In the genomic region with DNA sequence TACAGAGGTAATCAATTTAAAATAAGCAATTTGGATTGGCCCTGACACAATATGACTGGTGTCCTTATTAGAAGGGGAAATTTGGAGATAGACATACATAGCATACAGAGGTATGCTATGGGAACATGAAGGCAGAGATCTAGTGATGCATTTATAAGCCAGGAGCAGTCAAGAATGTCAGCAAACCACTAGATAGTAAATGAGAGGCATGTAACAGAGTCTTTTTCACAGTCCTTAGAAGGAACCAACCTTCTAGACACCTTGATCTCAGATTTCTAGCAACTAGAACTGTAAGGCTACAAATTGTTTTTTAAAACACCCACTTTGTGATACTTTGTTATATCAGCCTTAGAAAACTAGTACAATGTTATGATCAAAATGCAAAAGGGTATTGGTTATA, we compare ENCODE assay signal across 38 cellular contexts. TPM values are rescaled to one million over a fixed set of nuclear protein-coding genes. Genes with fewer than 3 reads are reported as not detected.
"Had no signal": no experiment of that assay in that cellular context is flagged by ENCODE, and none has a peak within 500 bp of the region (broad histone marks: within the 10 kb centered on the region; RNA-seq: fewer than 3 reads in every experiment).

No MANE protein-coding gene starts in this region.

- ATAC-seq: activated CD4-positive, alpha-beta T cell treated with anti-CD3 and anti-CD28 coated beads for 36 hours; activated CD4-positive, CD25-positive, alpha-beta regulatory T cell treated with anti-CD3 and anti-CD28 coated beads, Interleukin-2, amount 50 U/mL, for 24 hours; activated CD8-positive, alpha-beta memory T cell treated with anti-CD3 and anti-CD28 coated beads, Interleukin-2, amount 10 ng/mL, durations not matched to agents 7 days and 5 days; activated CD8-positive, alpha-beta T cell treated with anti-CD3 and anti-CD28 coated beads, Interleukin-2, amount 10 ng/mL, durations not matched to agents 7 days and 5 days; activated naive CD8-positive, alpha-beta T cell treated with anti-CD3 and anti-CD28 coated beads, Interleukin-2, amount 50 U/mL, for 24 hours; body of pancreas had no signal

- H3K27me3 Mint-ChIP-seq: activated CD4-positive, alpha-beta memory T cell treated with anti-CD3 and anti-CD28 coated beads, Interleukin-2, amount 10 ng/mL, durations not matched to agents 7 days and 5 days; activated CD4-positive, alpha-beta T cell treated with anti-CD3 and anti-CD28 coated beads for 36 hours; activated CD4-positive, alpha-beta T cell treated with anti-CD3 and anti-CD28 coated beads, Interleukin-2, amount 10 ng/mL, durations not matched to agents 7 days and 5 days; activated CD8-positive, alpha-beta memory T cell treated with anti-CD3 and anti-CD28 coated beads, Interleukin-2, amount 10 ng/mL, durations not matched to agents 7 days and 5 days; activated naive CD4-positive, alpha-beta T cell treated with anti-CD3 and anti-CD28 coated beads, Interleukin-2, amount 10 ng/mL, durations not matched to agents 7 days and 5 days; activated naive CD4-positive, alpha-beta T cell treated with anti-CD3 and anti-CD28 coated beads, Interleukin-2, amount 50 U/mL, for 24 hours; activated naive CD8-positive, alpha-beta T cell treated with anti-CD3 and anti-CD28 coated beads, Interleukin-2, amount 50 U/mL, for 24 hours; activated T-cell treated with anti-CD3 and anti-CD28 coated beads, Interleukin-2, amount 50 U/mL, for 24 hours had no signal

- H3K4me1 ChIP-seq: body of pancreas, breast epithelium had no signal

- H3K4me1 Mint-ChIP-seq: activated CD4-positive, alpha-beta memory T cell treated with anti-CD3 and anti-CD28 coated beads, Interleukin-2, amount 10 ng/mL, durations not matched to agents 7 days and 5 days; activated CD4-positive, alpha-beta T cell treated with anti-CD3 and anti-CD28 coated beads for 36 hours; activated CD4-positive, alpha-beta T cell treated with anti-CD3 and anti-CD28 coated beads, Interleukin-2, amount 10 ng/mL, durations not matched to agents 7 days and 5 days; activated CD8-positive, alpha-beta memory T cell treated with anti-CD3 and anti-CD28 coated beads, Interleukin-2, amount 10 ng/mL, durations not matched to agents 7 days and 5 days; activated naive CD4-positive, alpha-beta T cell treated with anti-CD3 and anti-CD28 coated beads, Interleukin-2, amount 10 ng/mL, durations not matched to agents 7 days and 5 days; activated naive CD4-positive, alpha-beta T cell treated with anti-CD3 and anti-CD28 coated beads, Interleukin-2, amount 50 U/mL, for 24 hours; activated naive CD8-positive, alpha-beta T cell treated with anti-CD3 and anti-CD28 coated beads, Interleukin-2, amount 10 ng/mL, durations not matched to agents 7 days and 5 days; activated naive CD8-positive, alpha-beta T cell treated with anti-CD3 and anti-CD28 coated beads, Interleukin-2, amount 50 U/mL, for 24 hours had no signal

- H3K9me3 ChIP-seq: adrenal gland, body of pancreas, breast epithelium had no signal

- H3K9me3 Mint-ChIP-seq: activated CD4-positive, alpha-beta memory T cell treated with anti-CD3 and anti-CD28 coated beads, Interleukin-2, amount 10 ng/mL, durations not matched to agents 7 days and 5 days; activated CD4-positive, alpha-beta T cell treated with anti-CD3 and anti-CD28 coated beads, Interleukin-2, amount 10 ng/mL, durations not matched to agents 7 days and 5 days; activated naive CD4-positive, alpha-beta T cell treated with anti-CD3 and anti-CD28 coated beads, Interleukin-2, amount 10 ng/mL, durations not matched to agents 7 days and 5 days; activated naive CD4-positive, alpha-beta T cell treated with anti-CD3 and anti-CD28 coated beads, Interleukin-2, amount 50 U/mL, for 24 hours; activated naive CD8-positive, alpha-beta T cell treated with anti-CD3 and anti-CD28 coated beads, Interleukin-2, amount 10 ng/mL, durations not matched to agents 7 days and 5 days; activated T-cell treated with anti-CD3 and anti-CD28 coated beads, Interleukin-2, amount 50 U/mL, for 24 hours; activated T-helper 2 cell treated with anti-CD3 and anti-CD28 coated beads, Interferon-gamma antibody, Interleukin-2, Interleukin-4, amounts not matched to agents 10 μg/mL and 5 μg/mL and 100 μg/mL, durations not matched to agents 14 hours and 24 hours and 36 hours; T-helper 1 cell treated with Interleukin-12 subunit alpha and Interleukin-12 subunit beta and Interleukin-4 antibody, amounts not matched to agents 30 μg/mL and 1 μg/mL, for 36 hours; T-helper 2 cell treated with Interferon-gamma antibody and Interleukin-4, amounts not matched to agents 5 μg/mL and 100 μg/mL, for 36 hours had no signal

- H3K4me3 Mint-ChIP-seq: activated CD4-positive, alpha-beta memory T cell treated with anti-CD3 and anti-CD28 coated beads, Interleukin-2, amount 10 ng/mL, durations not matched to agents 7 days and 5 days; activated CD4-positive, alpha-beta T cell treated with anti-CD3 and anti-CD28 coated beads for 36 hours; activated CD4-positive, alpha-beta T cell treated with anti-CD3 and anti-CD28 coated beads, Interleukin-2, amount 10 ng/mL, durations not matched to agents 7 days and 5 days; activated CD8-positive, alpha-beta memory T cell treated with anti-CD3 and anti-CD28 coated beads, Interleukin-2, amount 10 ng/mL, durations not matched to agents 7 days and 5 days; activated CD8-positive, alpha-beta T cell treated with anti-CD3 and anti-CD28 coated beads, Interleukin-2, amount 10 ng/mL, durations not matched to agents 7 days and 5 days; activated naive CD4-positive, alpha-beta T cell treated with anti-CD3 and anti-CD28 coated beads, Interleukin-2, amount 10 ng/mL, durations not matched to agents 7 days and 5 days; activated naive CD4-positive, alpha-beta T cell treated with anti-CD3 and anti-CD28 coated beads, Interleukin-2, amount 50 U/mL, for 24 hours; activated naive CD8-positive, alpha-beta T cell; activated naive CD8-positive, alpha-beta T cell treated with anti-CD3 and anti-CD28 coated beads, Interleukin-2, amount 10 ng/mL, durations not matched to agents 7 days and 5 days; activated naive CD8-positive, alpha-beta T cell treated with anti-CD3 and anti-CD28 coated beads, Interleukin-2, amount 50 U/mL, for 24 hours; activated T-cell treated with anti-CD3 and anti-CD28 coated beads, Interleukin-2, amount 50 U/mL, for 24 hours; T-helper 1 cell treated with Interleukin-12 subunit alpha and Interleukin-12 subunit beta and Interleukin-4 antibody, amounts not matched to agents 30 μg/mL and 1 μg/mL, for 36 hours; T-helper 2 cell treated with Interferon-gamma antibody and Interleukin-4, amounts not matched to agents 5 μg/mL and 100 μg/mL, for 36 hours had no signal

- H3K36me3 Mint-ChIP-seq: activated CD8-positive, alpha-beta memory T cell treated with anti-CD3 and anti-CD28 coated beads, Interleukin-2, amount 10 ng/mL, durations not matched to agents 7 days and 5 days; activated naive CD4-positive, alpha-beta T cell treated with anti-CD3 and anti-CD28 coated beads, Interleukin-2, amount 10 ng/mL, durations not matched to agents 7 days and 5 days; activated naive CD4-positive, alpha-beta T cell treated with anti-CD3 and anti-CD28 coated beads, Interleukin-2, amount 50 U/mL, for 24 hours; activated naive CD8-positive, alpha-beta T cell; activated naive CD8-positive, alpha-beta T cell treated with anti-CD3 and anti-CD28 coated beads, Interleukin-2, amount 10 ng/mL, durations not matched to agents 7 days and 5 days had no signal

- DNase-seq: activated CD4-positive, alpha-beta memory T cell treated with anti-CD3 and anti-CD28 coated beads, Interleukin-2, amount 10 ng/mL, durations not matched to agents 7 days and 5 days; activated CD4-positive, alpha-beta T cell treated with anti-CD3 and anti-CD28 coated beads for 1 hour; activated CD4-positive, alpha-beta T cell treated with anti-CD3 and anti-CD28 coated beads for 36 hours; activated CD4-positive, alpha-beta T cell treated with anti-CD3 and anti-CD28 coated beads for 48 hours; activated CD4-positive, alpha-beta T cell treated with anti-CD3 and anti-CD28 coated beads, Interleukin-2, amount 10 ng/mL, durations not matched to agents 7 days and 5 days; activated CD4-positive, alpha-beta T cell treated with anti-CD3 and anti-CD28 coated beads, Interleukin-2, amount 50 U/mL, for 48 hours; activated CD4-positive, CD25-positive, alpha-beta regulatory T cell; activated CD8-positive, alpha-beta memory T cell treated with anti-CD3 and anti-CD28 coated beads for 24 hours; activated CD8-positive, alpha-beta memory T cell treated with anti-CD3 and anti-CD28 coated beads, Interleukin-2, amount 10 ng/mL, durations not matched to agents 7 days and 5 days; activated CD8-positive, alpha-beta memory T cell treated with anti-CD3 and anti-CD28 coated beads, Interleukin-2, amount 50 U/mL, for 48 hours; activated CD8-positive, alpha-beta T cell treated with anti-CD3 and anti-CD28 coated beads, Interleukin-2, amount 10 ng/mL, durations not matched to agents 7 days and 5 days; activated effector memory CD4-positive, alpha-beta T cell treated with Interleukin-2 at 50 U/mL for 16 hours; activated gamma-delta T cell; activated naive CD4-positive, alpha-beta T cell treated with anti-CD3 and anti-CD28 coated beads, Interleukin-2, amount 10 ng/mL, durations not matched to agents 7 days and 5 days; activated naive CD4-positive, alpha-beta T cell treated with Interleukin-2 at 50 U/mL for 16 hours; activated naive CD8-positive, alpha-beta T cell treated with anti-CD3 and anti-CD28 coated beads, Interleukin-2, amount 10 ng/mL, durations not matched to agents 7 days and 5 days; activated naive CD8-positive, alpha-beta T cell treated with anti-CD3 and anti-CD28 coated beads, Interleukin-2, amount 50 U/mL, for 24 hours; activated T-cell treated with anti-CD3 and anti-CD28 coated beads, Interleukin-2, amount 50 U/mL, for 24 hours; activated T-cell treated with anti-CD3 and anti-CD28 coated beads, Interleukin-2, amount 50 U/mL, for 48 hours; adrenal gland; amniotic stem cell; aorta; body of pancreas; brain microvascular endothelial cell; central memory CD4-positive, alpha-beta T cell; T-helper 1 cell; T-helper 2 cell; T-helper 9 cell had no signal

- H3K4me3 ChIP-seq: adrenal gland, body of pancreas, breast epithelium had no signal

- H3K27ac Mint-ChIP-seq: activated CD4-positive, alpha-beta memory T cell treated with anti-CD3 and anti-CD28 coated beads, Interleukin-2, amount 10 ng/mL, durations not matched to agents 7 days and 5 days; activated CD4-positive, alpha-beta T cell treated with anti-CD3 and anti-CD28 coated beads for 36 hours; activated CD4-positive, alpha-beta T cell treated with anti-CD3 and anti-CD28 coated beads, Interleukin-2, amount 10 ng/mL, durations not matched to agents 7 days and 5 days; activated CD8-positive, alpha-beta memory T cell treated with anti-CD3 and anti-CD28 coated beads, Interleukin-2, amount 10 ng/mL, durations not matched to agents 7 days and 5 days; activated CD8-positive, alpha-beta T cell treated with anti-CD3 and anti-CD28 coated beads, Interleukin-2, amount 10 ng/mL, durations not matched to agents 7 days and 5 days; activated naive CD4-positive, alpha-beta T cell treated with anti-CD3 and anti-CD28 coated beads, Interleukin-2, amount 10 ng/mL, durations not matched to agents 7 days and 5 days; activated naive CD4-positive, alpha-beta T cell treated with anti-CD3 and anti-CD28 coated beads, Interleukin-2, amount 50 U/mL, for 24 hours; activated naive CD8-positive, alpha-beta T cell; activated naive CD8-positive, alpha-beta T cell treated with anti-CD3 and anti-CD28 coated beads, Interleukin-2, amount 10 ng/mL, durations not matched to agents 7 days and 5 days; activated naive CD8-positive, alpha-beta T cell treated with anti-CD3 and anti-CD28 coated beads, Interleukin-2, amount 50 U/mL, for 24 hours; activated T-cell treated with anti-CD3 and anti-CD28 coated beads, Interleukin-2, amount 50 U/mL, for 24 hours; activated T-helper 2 cell treated with anti-CD3 and anti-CD28 coated beads, Interferon-gamma antibody, Interleukin-2, Interleukin-4, amounts not matched to agents 10 μg/mL and 5 μg/mL and 100 μg/mL, durations not matched to agents 14 hours and 24 hours and 36 hours; T-helper 1 cell treated with Interleukin-12 subunit alpha and Interleukin-12 subunit beta and Interleukin-4 antibody, amounts not matched to agents 30 μg/mL and 1 μg/mL, for 36 hours; T-helper 2 cell treated with Interferon-gamma antibody and Interleukin-4, amounts not matched to agents 5 μg/mL and 100 μg/mL, for 36 hours had no signal

- H3K27ac ChIP-seq: adrenal gland, body of pancreas, brain microvascular endothelial cell, breast epithelium, VCaP had no signal

- H3K27me3 ChIP-seq: adrenal gland, body of pancreas, brain microvascular endothelial cell, breast epithelium had no signal

- H3K36me3 ChIP-seq: adrenal gland, brain microvascular endothelial cell, breast epithelium had no signal

RNA-seq across cellular contexts. Expression of gene CA10, which starts 54.3 kb away (rescaled TPM):
- total RNA-seq: activated CD4-positive, alpha-beta memory T cell treated with anti-CD3 and anti-CD28 coated beads, Interleukin-2, amount 10 ng/mL, durations not matched to agents 7 days and 5 days; activated CD4-positive, alpha-beta T cell treated with anti-CD3 and anti-CD28 coated beads for 36 hours; activated CD4-positive, alpha-beta T cell treated with anti-CD3 and anti-CD28 coated beads, Interleukin-2, amount 10 ng/mL, durations not matched to agents 7 days and 5 days; activated CD8-positive, alpha-beta T cell treated with anti-CD3 and anti-CD28 coated beads, Interleukin-2, amount 10 ng/mL, durations not matched to agents 7 days and 5 days; aorta; breast epithelium; cardiac septum; chondrocyte had no signal
